8 cellular contexts compared by ENCODE assay signal in the genomic region with DNA sequence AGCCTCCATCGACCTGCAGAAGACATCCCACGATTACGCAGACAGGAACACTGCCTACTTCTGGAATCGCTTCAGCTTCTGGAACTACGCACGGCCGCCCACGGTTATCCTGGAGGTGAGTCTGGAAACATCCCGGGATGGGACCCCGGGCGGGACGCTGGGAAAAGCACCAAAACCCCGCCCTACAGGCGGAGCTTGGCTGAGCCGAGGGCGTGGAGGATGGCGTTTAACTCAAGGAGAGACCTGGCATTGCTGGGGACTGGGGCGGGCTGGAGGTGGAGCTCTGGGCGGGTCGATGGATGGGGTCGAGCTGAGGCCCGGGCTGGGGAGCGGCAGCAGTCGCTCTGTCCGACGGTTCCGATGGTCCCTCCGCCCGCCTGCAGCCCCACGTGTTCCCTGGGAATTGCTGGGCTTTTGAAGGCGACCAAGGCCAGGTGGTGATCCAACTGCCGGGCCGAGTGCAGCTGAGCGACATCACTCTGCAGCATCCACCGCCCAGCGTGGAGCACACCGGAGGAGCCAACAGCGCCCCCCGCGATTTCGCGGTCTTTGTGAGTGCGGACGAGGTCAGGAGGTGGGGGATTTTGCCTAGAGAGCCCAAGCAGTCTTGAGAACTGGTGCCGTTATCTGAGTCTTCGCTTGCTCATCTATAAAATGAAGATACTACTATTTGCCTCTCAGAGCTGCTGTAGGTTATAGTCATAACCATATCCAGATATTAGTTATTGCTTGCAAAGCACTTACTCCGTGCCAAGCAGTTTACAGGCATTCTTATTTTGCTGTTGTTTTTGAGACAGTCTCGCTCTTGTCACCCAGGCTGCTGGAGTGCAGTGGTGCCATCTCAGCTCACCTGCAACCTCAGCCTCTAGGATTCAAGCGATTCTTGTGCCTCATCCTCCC. TPM values are rescaled to one million over a fixed set of nuclear protein-coding genes. Genes with fewer than 3 reads are reported as not detected.
DNase-seq lines count a peak whose midpoint lies in the region; ATAC-seq lines count a peak whose summit lies in the region.

No MANE protein-coding gene starts in this region.

- peak; percentile 68 to 80 for DNase-seq in NCI-H2081 (lab: John Stamatoyannopoulos, UW)
- DNase-seq in NCI-H2081 treated with DMSO at 0.1 percent for 48 hours (lab: John Stamatoyannopoulos, UW), result no peak
- DNase-seq in NCI-H524 treated with DMSO at 0.1 percent for 48 hours (lab: John Stamatoyannopoulos, UW), result peak; percentile 89
- DNase-seq in activated CD4-positive, alpha-beta T cell treated with anti-CD3 and anti-CD28 coated beads, Interleukin-2, amount 50 U/mL, for 48 hours, result peak; percentile 82 to 88
- DNase-seq in effector CD8-positive, alpha-beta T cell (lab: John Stamatoyannopoulos, UW), result peak; percentile 54
- DNase-seq in stimulated activated CD8-positive, alpha-beta memory T cell treated with anti-CD3 and anti-CD28 coated beads, Interleukin-15, amount 100 ng/mL, for 24 hours (ENCODE audit: low read depth), result peak; percentile 44

- H3K4me3 ChIP-seq in mesodermal cell (ENCODE audit: extremely low read depth, insufficient read depth, low read length, poor library complexity, severe bottlenecking), result peak overlapping the region; percentile 39

- WGBS in mesodermal cell (ENCODE audit: insufficient coverage in 2 of 2), 2 experiments, result 4 to 8% methylated on average over 40 to 45 of the region's 49 CpGs

- H3K4me1 ChIP-seq in mesodermal cell (ENCODE audit: control insufficient read depth, insufficient read depth, low read length, poor library complexity, severe bottlenecking), result peaks cover 8% of the 10 kb centered on the region

- ATAC-seq in HG03139 (IDR thresholded peaks at IDR 0.05; ENCODE audit: unreplicated experiment), result peak; percentile 27

- peaks cover 17% of the 10 kb centered on the region for H3K36me3 ChIP-seq in mesodermal cell (ENCODE audit: control insufficient read depth, insufficient read depth, low read length)

- peak overlapping the region; percentile 23 for H3K27ac ChIP-seq in mesodermal cell (ENCODE audit: low read depth, low read length, severe bottlenecking)

- no peaks in the 10 kb centered on the region for H3K9me3 ChIP-seq in mesodermal cell (ENCODE audit: control insufficient read depth, low read length)

RNA-seq across cellular contexts. Expression of a gene that starts 3.8 kb away (rescaled TPM):
- 5.2 TPM for polyA plus RNA-seq in mesodermal cell (2013, experiment 1 of 2)
- polyA plus RNA-seq in mesodermal cell (2013, experiment 2 of 2), result 3.7 TPM

RNA-seq across cellular contexts. Expression of a gene that starts 45.3 kb away (rescaled TPM):
- polyA plus RNA-seq in mesodermal cell (2013, experiment 1 of 2), result 354 TPM
- polyA plus RNA-seq in mesodermal cell (2013, experiment 2 of 2), result 292 TPM

RNA-seq across cellular contexts. Expression of a gene that starts 45.3 kb away (rescaled TPM):
- polyA plus RNA-seq in mesodermal cell (2013, experiment 1 of 2), result 43.2 TPM
- polyA plus RNA-seq in mesodermal cell (2013, experiment 2 of 2), result 51.6 TPM
